In genomic region chr13:26759907-26760834, GRCh38 we compare ENCODE assay signal across 9 cellular contexts. TPM values are rescaled to one million over a fixed set of nuclear protein-coding genes. Genes with fewer than 3 reads are reported as not detected.
DNase-seq lines count a peak whose midpoint lies in the region; ATAC-seq and TF ChIP-seq lines count a peak whose summit lies in the region.
"Had no signal": no experiment of that assay in that cellular context is flagged by ENCODE, and none has a peak within 500 bp of the region (broad histone marks: within the 10 kb centered on the region; RNA-seq: fewer than 3 reads in every experiment).

TSS of gene GPR12 (minus strand) at chr13:26760786. CDS start at chr13:26759827, 959 bp downstream.

- peak within 1 kb of the TSS; percentile 8 to 61 (median 33) for H3K4me3 ChIP-seq in esophagus squamous epithelium

- peak; percentile 3 for DNase-seq in DMS114 treated with DMSO at 0.1 percent for 48 hours (lab: John Stamatoyannopoulos, UW; ENCODE audit: unreplicated experiment)
- DNase-seq in NCI-H2227 (lab: John Stamatoyannopoulos, UW; ENCODE audit: unreplicated experiment), result peak; percentile 43
- no peak for DNase-seq in esophagus squamous epithelium (lab: John Stamatoyannopoulos, UW)
- DNase-seq in posterior cingulate gyrus, result peak in 7 of 10 donors; percentile 13 to 88 (median 28)
- no peak for DNase-seq in GDM1 (lab: John Stamatoyannopoulos, UW)
- DNase-seq in UCSD-AML1 (lab: John Stamatoyannopoulos, UW; ENCODE audit: unreplicated experiment), result no peak
- DNase-seq: hippocampal formation had no signal

- H3K27ac ChIP-seq in esophagus squamous epithelium, result no peak within 1 kb of the TSS

- no peak for TF ChIP-seq POLR2A in esophagus squamous epithelium (IDR thresholded peaks at IDR 0.05)

- ATAC-seq in HG03565 (IDR thresholded peaks at IDR 0.05; ENCODE audit: unreplicated experiment) (no peak), HG03045 (IDR thresholded peaks at IDR 0.05; ENCODE audit: unreplicated experiment) (no peak)

- TF ChIP-seq CTCF in esophagus squamous epithelium (IDR thresholded peaks at IDR 0.05), result no peak

- no peaks in the 10 kb centered on the region for H3K36me3 ChIP-seq in esophagus squamous epithelium

- H3K9me3 ChIP-seq in esophagus squamous epithelium, result no peaks in the 10 kb centered on the region

- intact Hi-C loops in esophagus squamous epithelium (cut with DNase I), result no loop called here
- intact Hi-C loops in posterior cingulate gyrus (cut with DNase I), result loop anchor here (5.0 kb wide), 1 partner anchor 112 kb away; no protein-coding TSS in a partner anchor

- H3K4me1 ChIP-seq in esophagus squamous epithelium, result peaks cover 6 to 16% (median 8%) of the 10 kb centered on the region in 3 donors

- peaks cover 0 to 94% (median 13%) of the 10 kb centered on the region in 4 donors for H3K27me3 ChIP-seq in esophagus squamous epithelium

- 1 to 3% methylated on average over 10 to 14 of the region's 87 CpGs for WGBS in esophagus squamous epithelium, 2 donors

RNA-seq across cellular contexts. Expression of gene GPR12, which starts in this region (rescaled TPM):
- under 1 TPM in 1 of 4 donors, not detected in 3; under 0.01 TPM for total RNA-seq in esophagus squamous epithelium

Comparison
In these comparisons a context has a peak if more than half of its experiments do, and no peak if none do; other contexts are left out.
1. DNase-seq: peak in DMS114 treated with DMSO at 0.1 percent for 48 hours (single experiment), NCI-H2227 (single experiment) and posterior cingulate gyrus (7 of 10); none in esophagus squamous epithelium (single experiment), GDM1 (single experiment) and UCSD-AML1 (single experiment).